ENCODE assay signal across 8 cellular contexts in the genomic region with DNA sequence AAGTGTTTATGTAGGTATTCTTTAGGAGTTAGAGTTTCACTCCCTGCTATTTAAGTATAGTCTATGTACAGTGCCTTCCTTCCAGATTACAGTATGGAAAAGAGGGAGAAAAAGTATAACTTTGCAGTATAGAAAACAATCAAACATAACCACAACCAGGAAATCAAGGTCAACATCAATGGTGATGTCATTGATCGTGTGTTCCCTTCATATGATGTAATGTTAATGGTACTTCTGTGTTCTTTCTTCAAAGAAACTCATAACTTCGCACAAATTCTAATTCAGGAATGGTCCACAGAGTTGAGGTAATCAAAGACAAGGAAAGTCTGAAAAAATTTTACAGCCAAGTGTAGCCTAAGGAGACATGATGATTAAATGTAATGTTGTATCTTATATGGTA.
"Had no signal": no experiment of that assay in that cellular context is flagged by ENCODE, and none has a peak within 500 bp of the region (broad histone marks: within the 10 kb centered on the region; RNA-seq: fewer than 3 reads in every experiment).

No MANE protein-coding gene starts in this region.

- DNase-seq: GDM1, GF-D8 had no signal

- ATAC-seq: GM12878 had no signal

- H3K4me3 ChIP-seq: GM12878 had no signal

- FAIRE-seq: G401.6, GM12878, GM12891, GM12892, GM18507, GM19239 had no signal
